Comparison of ENCODE assay signal across 12 cellular contexts in the genomic region with DNA sequence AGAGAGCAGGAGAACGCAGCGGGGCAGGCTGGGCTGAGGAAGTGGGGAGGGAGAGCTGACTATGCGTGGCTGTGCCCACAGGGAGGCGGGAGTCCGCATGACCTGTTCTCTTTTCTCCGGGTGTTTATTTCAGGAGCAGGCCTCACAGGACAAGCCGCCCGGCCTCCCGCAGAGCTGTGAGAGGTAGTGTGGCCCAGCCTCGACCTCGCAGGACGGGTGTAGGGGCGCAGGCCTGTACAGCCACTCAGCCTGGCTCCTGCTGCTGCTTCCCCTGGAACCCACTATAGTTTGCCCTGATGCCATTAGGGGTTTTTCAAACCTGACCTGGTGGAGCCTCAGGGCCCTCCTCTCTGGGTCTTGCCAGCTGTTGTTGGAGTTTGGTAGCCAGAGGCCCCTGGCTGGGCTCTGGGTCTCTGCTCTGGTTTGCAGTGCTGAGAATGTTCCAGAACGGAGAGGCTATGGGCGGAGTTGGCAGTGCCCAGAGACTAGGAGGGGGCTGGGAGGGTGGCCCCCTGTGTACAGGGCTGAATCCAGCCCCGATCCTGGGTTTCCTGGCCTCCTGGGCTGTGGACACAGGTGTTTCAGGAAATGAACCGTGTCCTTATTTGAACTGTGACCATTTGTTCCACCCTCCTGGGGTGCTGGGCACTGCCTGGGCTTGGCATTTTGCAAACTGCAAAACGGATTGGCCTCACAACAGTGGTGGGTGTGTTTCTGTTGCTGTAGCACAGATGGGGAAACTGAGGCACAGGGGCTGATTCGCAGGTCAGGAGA.
DNase-seq lines count a peak whose midpoint lies in the region; TF ChIP-seq lines count a peak whose summit lies in the region.
"Had no signal": no experiment of that assay in that cellular context is flagged by ENCODE, and none has a peak within 500 bp of the region (broad histone marks: within the 10 kb centered on the region; RNA-seq: fewer than 3 reads in every experiment).

No MANE protein-coding gene starts in this region.

- no peak for TF ChIP-seq POLR2A in esophagus muscularis mucosa (IDR thresholded peaks at IDR 0.05; ENCODE audit: low read depth)

- no peak overlapping the region for H3K27ac ChIP-seq in esophagus muscularis mucosa (replicated peaks in 1 of 4)
- H3K27ac ChIP-seq: A549 had no signal

- TF ChIP-seq EP300 in Ishikawa (IDR thresholded peaks at IDR 0.05; ENCODE audit: borderline replicate concordance) (peak; percentile 78), esophagus muscularis mucosa (IDR thresholded peaks at IDR 0.05) (no peak)

- TF ChIP-seq CTCF in esophagus muscularis mucosa (IDR thresholded peaks at IDR 0.05), result no peak

- no peaks in the 10 kb centered on the region for H3K9me3 ChIP-seq in esophagus muscularis mucosa
- H3K9me3 ChIP-seq: A549 had no signal

- no peak overlapping the region for H3K4me3 ChIP-seq in esophagus muscularis mucosa
- H3K4me3 ChIP-seq: A549 had no signal

- WGBS in esophagus muscularis mucosa, result 91% methylated on average over 15 of the region's 19 CpGs

- peaks cover 0 to 70% (median 34%) of the 10 kb centered on the region in 4 donors for H3K36me3 ChIP-seq in esophagus muscularis mucosa

- no peaks in the 10 kb centered on the region for H3K27me3 ChIP-seq in esophagus muscularis mucosa

- H3K4me1 ChIP-seq in esophagus muscularis mucosa, result peaks cover 0 to 4% (median 0%) of the 10 kb centered on the region in 4 donors
- H3K4me1 ChIP-seq: A549 had no signal

- TF ChIP-seq RAD21 in Ishikawa (IDR thresholded peaks at IDR 0.05; ENCODE audit: low read depth), result no peak

- intact Hi-C loops in esophagus muscularis mucosa (cut with DNase I), result no loop called here
- intact Hi-C loops in posterior vena cava (cut with DNase I), result no loop called here

- DNase-seq in NCI-H748 (lab: John Stamatoyannopoulos, UW; ENCODE audit: unreplicated experiment), result peak; percentile 51
- DNase-seq in NCI-H748 treated with DMSO at 0.1 percent for 48 hours (lab: John Stamatoyannopoulos, UW), result no peak
- DNase-seq in esophagus muscularis mucosa (ENCODE audit: extremely low spot score), result peak; percentile 74
- DNase-seq in posterior vena cava (ENCODE audit: low spot score), result peak; percentile 74
- DNase-seq in T1000 (lab: John Stamatoyannopoulos, UW), result no peak
- no peak for DNase-seq in KG1 (lab: John Stamatoyannopoulos, UW)
- DNase-seq in NCI-H446 treated with DMSO at 0.1 percent for 48 hours (lab: John Stamatoyannopoulos, UW), result no peak
- DNase-seq: EL, NCI-H1436 treated with DMSO at 0.1 percent for 48 hours, PC-3 had no signal

TF ChIP-seq in Ishikawa, 13 proteins besides CTCF, POLR2A, EP300 and RAD21:
- TF ChIP-seq EGR1 (IDR thresholded peaks at IDR 0.05) (no peak), TCF12 (IDR thresholded peaks at IDR 0.05; ENCODE audit: low read depth) (peak; percentile 97), REST (IDR thresholded peaks at IDR 0.05; ENCODE audit: low read depth) (no peak), ZBTB7A (IDR thresholded peaks at IDR 0.05; ENCODE audit: low read depth) (no peak), TAF1 (IDR thresholded peaks at IDR 0.05; ENCODE audit: low read depth) (no peak), MAX (IDR thresholded peaks at IDR 0.05) (peak; percentile 11), CEBPB (IDR thresholded peaks at IDR 0.05) (no peak), NFIC (IDR thresholded peaks at IDR 0.05) (peak; percentile 47), FOXM1 (IDR thresholded peaks at IDR 0.05; ENCODE audit: borderline replicate concordance, low read depth) (peak; percentile 50; the same call in 1 of the 2 replicates), YY1 (IDR thresholded peaks at IDR 0.05; ENCODE audit: low read depth) (no peak)
TF ChIP-seq in Ishikawa: peak in this region for 4.

Comparison
In these comparisons a context has a peak if more than half of its experiments do, and no peak if none do; other contexts are left out.
1. DNase-seq: peak in NCI-H748 (single experiment), esophagus muscularis mucosa (single experiment) and posterior vena cava (single experiment); none in NCI-H748 treated with DMSO at 0.1 percent for 48 hours (single experiment), T1000 (single experiment), KG1 (single experiment) and NCI-H446 treated with DMSO at 0.1 percent for 48 hours (single experiment).